In the genomic region with DNA sequence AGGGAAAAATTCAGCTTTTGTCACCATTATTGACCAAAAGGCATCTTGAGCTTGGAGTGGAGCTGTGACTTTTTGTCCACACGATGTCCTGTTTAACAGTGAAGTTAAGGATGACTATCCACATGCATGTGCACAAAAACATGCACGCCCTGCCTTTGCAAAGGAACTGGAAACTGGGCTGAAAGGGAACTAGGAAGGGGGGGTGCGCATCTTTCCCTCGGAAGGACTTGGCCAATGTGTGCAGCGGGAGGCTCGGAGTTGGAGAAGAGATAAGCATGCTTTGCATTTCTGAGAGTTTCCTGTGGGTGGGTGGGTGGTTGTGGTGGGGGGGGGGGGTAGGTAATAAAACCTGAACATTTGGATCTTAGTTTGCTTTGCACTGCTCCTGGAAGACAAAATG, we compare ENCODE assay signal across 12 cellular contexts. TPM values are rescaled to one million over a fixed set of nuclear protein-coding genes. Genes with fewer than 3 reads are reported as not detected.
DNase-seq lines count a peak whose midpoint lies in the region; ATAC-seq and TF ChIP-seq lines count a peak whose summit lies in the region.
"Had no signal": no experiment of that assay in that cellular context is flagged by ENCODE, and none has a peak within 500 bp of the region (broad histone marks: within the 10 kb centered on the region; RNA-seq: fewer than 3 reads in every experiment).

No MANE protein-coding gene starts in this region.

- H3K9me3 ChIP-seq in HUES6 (ENCODE audit: control insufficient read depth, insufficient read depth, low read depth, low read length) (no peaks in the 10 kb centered on the region), ectodermal cell (ENCODE audit: control insufficient read depth, low read length) (no peaks in the 10 kb centered on the region), muscle layer of colon (ENCODE audit: low read length) (no peaks in the 10 kb centered on the region)
- H3K9me3 ChIP-seq: Caco-2, testis had no signal

- no peak for TF ChIP-seq CTCF in AG09309 (IDR thresholded peaks at IDR 0.05; ENCODE audit: control insufficient read depth, insufficient read depth, low read depth, low read length, missing control alignments)

- 4 to 15% methylated on average over 6 of the region's 6 CpGs for WGBS in ectodermal cell, 2 experiments

- peaks cover 100% of the 10 kb centered on the region for H3K27me3 ChIP-seq in HUES6 (ENCODE audit: control insufficient read depth, insufficient read depth, low read length)
- peaks cover 83% of the 10 kb centered on the region for H3K27me3 ChIP-seq in ectodermal cell (ENCODE audit: control insufficient read depth, insufficient read depth, low read length, poor library complexity, severe bottlenecking)
- H3K27me3 ChIP-seq in muscle layer of colon (ENCODE audit: control insufficient read depth in 1 of 2, insufficient read depth in 2 of 2, low read length in 2 of 2): peaks cover 40 to 64% of the 10 kb centered on the region in 2 donors
- H3K27me3 ChIP-seq: testis had no signal

- no peaks in the 10 kb centered on the region for H3K36me3 ChIP-seq in HUES6 (ENCODE audit: control insufficient read depth, insufficient read depth, low read length)
- H3K36me3 ChIP-seq in ectodermal cell (ENCODE audit: control insufficient read depth, insufficient read depth, low read length): no peaks in the 10 kb centered on the region
- no peaks in the 10 kb centered on the region for H3K36me3 ChIP-seq in muscle layer of colon (ENCODE audit: insufficient read depth, low read length)

- H3K27ac ChIP-seq in HUES6 (ENCODE audit: low read depth, low read length) (no peak overlapping the region), ectodermal cell (ENCODE audit: insufficient read depth, low read depth, low read length, poor library complexity, severe bottlenecking) (no peak overlapping the region), muscle layer of colon (ENCODE audit: low read depth, low read length) (no peak overlapping the region)
- H3K27ac ChIP-seq: testis had no signal

- peaks cover 27% of the 10 kb centered on the region for H3K4me1 ChIP-seq in HUES6 (ENCODE audit: control insufficient read depth, insufficient read depth, low read length)
- H3K4me1 ChIP-seq in ectodermal cell (ENCODE audit: control insufficient read depth, insufficient read depth, low read length): peaks cover 35% of the 10 kb centered on the region
- no peaks in the 10 kb centered on the region for H3K4me1 ChIP-seq in muscle layer of colon (ENCODE audit: insufficient read depth, low read length)
- H3K4me1 ChIP-seq: Caco-2 had no signal

- H3K9ac ChIP-seq in HUES6 (ENCODE audit: low read length) (no peak overlapping the region), muscle layer of colon (ENCODE audit: low read length) (no peak overlapping the region)

- DNase-seq in AG09309 (ENCODE audit: low read depth) (no peak), NCI-H1048 (lab: John Stamatoyannopoulos, UW) (no peak)
- no peak for DNase-seq in activated CD4-positive, CD25-positive, alpha-beta regulatory T cell (lab: John Stamatoyannopoulos, UW)
- DNase-seq: Caco-2; effector CD8-positive, alpha-beta T cell; stimulated activated CD4-positive, alpha-beta T cell treated with anti-CD3 and anti-CD28 coated beads, Interleukin-4, amount 100 ng/mL, for 1 hour had no signal

- ATAC-seq in GM18909 (IDR thresholded peaks at IDR 0.05; ENCODE audit: poor library complexity, unreplicated experiment): no peak
- ATAC-seq in GM19395 (IDR thresholded peaks at IDR 0.05; ENCODE audit: unreplicated experiment): no peak

- peak overlapping the region; percentile 81 for H3K4me3 ChIP-seq in AG09309 (ENCODE audit: control insufficient read depth, low read depth, low read length)
- peak overlapping the region; percentile 55 for H3K4me3 ChIP-seq in HUES6 (ENCODE audit: low read depth, low read length)
- H3K4me3 ChIP-seq in ectodermal cell (ENCODE audit: insufficient read depth, low read depth, low read length): peak overlapping the region; percentile 31
- H3K4me3 ChIP-seq in muscle layer of colon (ENCODE audit: low read depth in 1 of 2, low read length in 2 of 2): peak overlapping the region; percentile 21 to 56
- H3K4me3 ChIP-seq: testis had no signal

RNA-seq across cellular contexts. Expression of a gene that starts 0.4 kb away (rescaled TPM):
- 0.67 TPM for polyA plus RNA-seq in ectodermal cell (2013, experiment 1 of 4)
- 1.4 TPM for polyA plus RNA-seq in ectodermal cell (2013, experiment 2 of 4)
- 1.2 TPM for polyA plus RNA-seq in ectodermal cell (2013, experiment 3 of 4)
- polyA plus RNA-seq in ectodermal cell (2013, experiment 4 of 4): 1.2 TPM

Comparison
In these comparisons a context has a peak if more than half of its experiments do, and no peak if none do; other contexts are left out.
1. H3K4me3 ChIP-seq: peak in every context shown above with its lines; median percentile 81 in AG09309; 55 in HUES6; 38 in muscle layer of colon; 31 in ectodermal cell.